1 cellular context compared by ENCODE assay signal in genomic region chr2:26768759-26769500, GRCh38.
TF ChIP-seq lines count a peak whose summit lies in the region.

No MANE protein-coding gene starts in this region.

TF ChIP-seq in K562, 482 proteins besides CTCF, POLR2A, EP300 and RAD21 (continued from another document):
- TF ChIP-seq CHD7 (IDR thresholded peaks at IDR 0.05; ENCODE audit: low read depth, low read length) (no peak), ZNF124 (CRISPR knock-in tag; IDR thresholded peaks at IDR 0.05) (no peak), ZNF134 (CRISPR knock-in tag; conservative IDR thresholded peaks at IDR 0.05) (peak; percentile 96), ZFPM2 (CRISPR knock-in tag; IDR thresholded peaks at IDR 0.05) (no peak), SREBF2 (CRISPR knock-in tag; IDR thresholded peaks at IDR 0.05) (no peak), ZNF668 (CRISPR knock-in tag; IDR thresholded peaks at IDR 0.05) (no peak), EGR1 (conservative IDR thresholded peaks at IDR 0.05) (peak; percentile 87), ZNF518B (CRISPR knock-in tag; IDR thresholded peaks at IDR 0.05) (no peak), UBTF (IDR thresholded peaks at IDR 0.05; ENCODE audit: borderline replicate concordance in 1 of 2, low read depth in 2 of 2, low read length in 2 of 2) (0 out of 4 replicates have a peak, but pooled peaks have one; percentile 11 to 51), HSF4 (CRISPR knock-in tag; IDR thresholded peaks at IDR 0.05; ENCODE audit: borderline replicate concordance) (peak; percentile 19; the same call in 1 of the 2 replicates), ZNF444 (CRISPR knock-in tag; IDR thresholded peaks at IDR 0.05) (no peak), U2AF2 (optimal IDR thresholded peaks at IDR 0.05; ENCODE audit: low read depth, low read length) (no peak)
- TF ChIP-seq, protein P1, sequence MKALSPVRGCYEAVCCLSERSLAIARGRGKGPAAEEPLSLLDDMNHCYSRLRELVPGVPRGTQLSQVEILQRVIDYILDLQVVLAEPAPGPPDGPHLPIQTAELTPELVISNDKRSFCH (CRISPR knock-in tag; IDR thresholded peaks at IDR 0.05): no peak
- TF ChIP-seq, protein P1 (tag; IDR thresholded peaks at IDR 0.05): peak; percentile 84; the same call in 1 of the 2 replicates
